ENCODE assay signal across 34 cellular contexts in the genomic region with DNA sequence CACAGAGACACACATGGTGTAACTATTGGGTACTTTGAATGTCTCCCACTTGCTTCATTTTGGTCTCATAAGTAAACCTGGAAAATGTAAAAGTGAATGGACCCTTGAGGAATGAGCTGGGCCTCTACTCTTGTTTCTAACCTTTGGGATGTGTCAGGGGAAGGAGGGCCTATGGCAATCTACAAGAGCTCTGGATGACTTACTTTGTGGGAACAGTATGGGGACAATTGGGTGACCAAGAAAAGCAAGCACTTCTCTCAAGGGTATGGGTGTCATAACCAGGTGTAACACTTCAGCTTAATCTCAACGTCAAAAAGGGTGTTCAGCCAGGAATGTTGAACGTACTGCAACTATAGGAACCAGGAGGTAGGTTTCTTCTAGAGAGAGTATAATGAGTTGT.
"Had no signal": no experiment of that assay in that cellular context is flagged by ENCODE, and none has a peak within 500 bp of the region (broad histone marks: within the 10 kb centered on the region; RNA-seq: fewer than 3 reads in every experiment).

No MANE protein-coding gene starts in this region.

- H3K9ac ChIP-seq: KMS-11 had no signal

- H3K9me3 ChIP-seq: MG63 had no signal

- H3K4me3 ChIP-seq: MG63 had no signal

- H3K27ac ChIP-seq: KMS-11 had no signal

- H3K36me3 ChIP-seq: MG63 had no signal

- H3K4me2 ChIP-seq: KMS-11 had no signal

- DNase-seq: Karpas-422, Kasumi-1, KG1, MG63, MM.1S, MV-4-11, NCI-H1048, NCI-H1092, NCI-H1092 treated with DMSO at 0.1 percent for 48 hours, NCI-H1105, NCI-H1105 treated with DMSO at 0.1 percent for 48 hours, NCI-H1417, NCI-H1417 treated with DMSO at 0.1 percent for 48 hours, NCI-H1436, NCI-H1436 treated with DMSO at 0.1 percent for 48 hours, NCI-H146, NCI-H1694, NCI-H1694 treated with DMSO at 0.1 percent for 48 hours, NCI-H187, NCI-H187 treated with DMSO at 0.1 percent for 48 hours, NCI-H1930, NCI-H2029, NCI-H2029 treated with DMSO at 0.1 percent for 48 hours, NCI-H2081, NCI-H2081 treated with DMSO at 0.1 percent for 48 hours, NCI-H2107, NCI-H2171, NCI-H2171 treated with DMSO at 0.1 percent for 48 hours, NCI-H2227 treated with DMSO at 0.1 percent for 48 hours, NCI-H226, NCI-H345, NCI-H446, NCI-H446 treated with DMSO at 0.1 percent for 48 hours had no signal
